8 cellular contexts compared by ENCODE assay signal in the genomic region with DNA sequence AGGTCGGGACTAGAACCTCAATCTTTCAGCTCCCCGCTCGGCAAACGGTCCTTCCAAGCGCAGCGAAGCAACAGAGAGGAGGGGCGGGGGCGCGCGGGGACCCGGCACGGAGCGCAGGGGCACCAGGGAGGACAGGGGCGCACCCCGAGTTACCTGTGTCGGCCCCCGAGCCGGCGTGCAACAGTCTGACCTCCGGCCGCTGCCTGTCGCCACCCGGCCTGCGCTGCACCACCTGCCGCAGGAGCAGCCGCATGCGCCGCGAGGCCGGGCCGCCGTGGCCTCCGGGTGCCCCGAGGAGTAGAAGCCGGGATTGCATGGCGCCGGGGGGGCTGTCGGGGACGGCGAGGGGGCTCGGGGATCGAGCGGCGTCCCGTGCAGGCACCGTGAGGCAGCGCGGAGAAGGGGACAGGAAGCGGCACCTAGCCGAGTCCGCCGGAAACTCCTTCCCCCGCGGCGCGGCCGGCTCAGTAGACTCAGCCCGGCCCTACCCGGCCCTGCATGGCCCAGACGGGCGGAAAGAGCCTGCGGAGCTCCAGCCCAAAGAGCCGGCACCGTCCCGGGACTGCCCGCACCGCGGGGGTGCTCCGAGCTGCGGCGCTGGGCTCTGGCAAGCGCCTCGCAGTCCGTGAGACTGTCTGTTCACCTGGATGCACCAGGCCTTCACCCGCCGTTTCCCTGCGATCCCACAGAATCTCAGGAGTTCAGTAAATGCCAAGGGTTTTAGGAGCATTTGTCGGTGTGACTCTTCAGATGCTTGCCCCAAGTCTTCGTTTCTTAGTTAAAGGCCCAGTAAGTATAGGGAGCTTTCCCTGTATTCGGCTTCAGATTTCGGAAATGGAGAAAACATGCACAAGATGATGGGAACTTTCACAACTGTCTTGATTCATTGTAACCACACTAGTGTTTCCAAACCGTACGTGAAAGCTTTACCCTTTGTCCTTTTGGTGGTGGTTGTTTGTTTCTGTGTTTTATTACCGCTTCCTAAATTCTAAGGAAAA. TPM values are rescaled to one million over a fixed set of nuclear protein-coding genes. Genes with fewer than 3 reads are reported as not detected.
DNase-seq lines count a peak whose midpoint lies in the region; ATAC-seq and TF ChIP-seq lines count a peak whose summit lies in the region.

A gene (minus strand): TSS at position 410 of the 998 bp plus-strand sequence. CDS start 94 bp downstream, at position 316.

- H3F3A ChIP-seq in GM23248 (ENCODE audit: insufficient read depth), result peaks cover 18% of the 10 kb centered on the region; the same call in 1 of the 2 replicates

- no peaks in the 10 kb centered on the region for H3K9me2 ChIP-seq in GM23248 (ENCODE audit: insufficient read depth)

- H3K9me3 ChIP-seq in GM23248 (ENCODE audit: low read depth), result no peaks in the 10 kb centered on the region
- no peaks in the 10 kb centered on the region for H3K9me3 ChIP-seq in SK-N-MC (ENCODE audit: low read depth, low read length)

- TF ChIP-seq CTCF in LNCaP clone FGC (IDR thresholded peaks at IDR 0.05; ENCODE audit: control insufficient read depth, extremely low read depth, insufficient read depth) (no peak), omental fat pad (IDR thresholded peaks at IDR 0.05) (no peak)

- DNase-seq in ELF-1 (ENCODE audit: low read depth, low spot score) (peak; percentile 87), GM23248 (peak; percentile 89), LNCaP clone FGC (ENCODE audit: low read depth) (peak; percentile 61), SK-N-MC (ENCODE audit: low read depth, low spot score) (no peak), glomerular visceral epithelial cell (ENCODE audit: extremely low spot score) (peak; percentile 81), omental fat pad (ENCODE audit: low spot score) (peak; percentile 46)
- DNase-seq in activated naive CD4-positive, alpha-beta T cell treated with anti-CD3 and anti-CD28 coated beads, Interleukin-2, amount 50 U/mL, for 16 hours, result peak; percentile 87

- H3K4me1 ChIP-seq in GM23248 (ENCODE audit: insufficient read depth), result peaks cover 5% of the 10 kb centered on the region; the same call in 1 of the 2 replicates

- H3K9ac ChIP-seq in GM23248 (peak within 1 kb of the TSS; percentile 79), SK-N-MC (ENCODE audit: insufficient read length) (peak within 1 kb of the TSS; percentile 83)

- H3K4me2 ChIP-seq in GM23248 (ENCODE audit: unreplicated experiment), result peak within 1 kb of the TSS; percentile 93

- in situ Hi-C loops in GM23248 (cut with MboI), result no loop called here

- peak; percentile 97 for ATAC-seq in omental fat pad (ENCODE audit: low FRiP score)

- H3K27me3 ChIP-seq in GM23248 (replicated peaks; ENCODE audit: insufficient read depth), result no peaks in the 10 kb centered on the region

- H3K27ac ChIP-seq in GM23248 (peak within 1 kb of the TSS; percentile 71), SK-N-MC (peak within 1 kb of the TSS; percentile 71; the same call in 1 of the 2 replicates), temporal lobe (ENCODE audit: low read depth, low read length) (no peak within 1 kb of the TSS)

- no peaks in the 10 kb centered on the region for H4K20me1 ChIP-seq in GM23248 (ENCODE audit: insufficient read depth)

- peak within 1 kb of the TSS; percentile 82 for H3K4me3 ChIP-seq in GM23248
- H3K4me3 ChIP-seq in LNCaP clone FGC (ENCODE audit: low read depth, low read length), result peak within 1 kb of the TSS; percentile 69
- peak within 1 kb of the TSS; percentile 91 for H3K4me3 ChIP-seq in SK-N-MC

- peak within 1 kb of the TSS; percentile 93 for H2AFZ ChIP-seq in GM23248

- 1 to 4% methylated on average over 60 to 65 of the region's 84 CpGs for WGBS in GM23248 (ENCODE audit: low coverage in 1 of 2, low lambda C conversion rate in 2 of 2, missing lambda C conversion rate in 2 of 2), 2 experiments

- H3K36me3 ChIP-seq in GM23248 (ENCODE audit: low read depth) (no peaks in the 10 kb centered on the region), SK-N-MC (ENCODE audit: insufficient read depth, low read length) (no peaks in the 10 kb centered on the region)

- H3K79me2 ChIP-seq in GM23248 (ENCODE audit: insufficient read depth), result peaks cover 42% of the 10 kb centered on the region

RNA-seq across cellular contexts. Expression of the gene that starts here (rescaled TPM):
- total RNA-seq in GM23248 (2014; rRNA removed; shearing (Covaris generic)), result 10.1 and 35.5 TPM in 2 replicates
- polyA plus RNA-seq in GM23248 (2016; fragmentation: Nextera tagmentation; extraction: Ambion mirVana), result 3.6 and 3.9 TPM in 2 replicates
- 10 to 100 TPM; 12.4 to 24.7 (median 18.3) TPM for total RNA-seq in omental fat pad
- total RNA-seq in temporal lobe, result 19.7 TPM
